ENCODE assay signal across 8 cellular contexts in the genomic region with DNA sequence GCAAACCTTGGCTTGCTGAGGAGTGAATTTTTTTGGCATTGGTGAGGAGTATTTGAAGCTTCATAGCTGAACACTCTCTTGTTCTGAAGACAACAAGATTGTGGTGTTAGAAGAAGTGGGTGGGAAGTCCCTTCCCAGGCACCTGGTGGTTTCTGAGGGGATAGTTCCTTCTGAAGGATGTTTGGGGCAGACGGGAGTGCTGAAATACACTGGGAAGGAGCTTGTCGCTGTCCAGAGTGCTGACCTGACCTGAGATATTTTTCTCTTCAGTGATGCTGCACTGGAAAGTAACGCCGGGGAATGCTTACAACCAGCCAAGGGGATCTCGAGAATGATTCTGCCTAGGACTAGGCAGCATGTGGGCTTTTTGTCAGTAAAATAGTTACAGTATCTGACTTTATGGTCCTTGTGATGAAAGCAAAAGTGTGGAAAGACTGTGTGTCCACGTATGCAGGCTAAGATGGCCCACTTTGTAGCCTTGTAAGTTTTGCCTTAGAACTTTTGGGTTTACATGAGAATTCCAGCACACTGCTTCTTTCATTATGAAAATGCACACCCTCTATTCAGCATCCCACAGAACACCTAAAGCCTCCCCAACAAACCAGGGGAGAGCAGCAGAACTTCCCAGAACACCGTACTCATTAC. TPM values are rescaled to one million over a fixed set of nuclear protein-coding genes. Genes with fewer than 3 reads are reported as not detected.
DNase-seq lines count a peak whose midpoint lies in the region; ATAC-seq, FAIRE-seq and TF ChIP-seq lines count a peak whose summit lies in the region.

No MANE protein-coding gene starts in this region.

- H3K4me2 ChIP-seq in endothelial cell of umbilical vein (ENCODE audit: insufficient read depth, low read length): no peak overlapping the region
- H3K4me2 ChIP-seq in neural progenitor cell: no peak overlapping the region

- BruUV-seq in endothelial cell of umbilical vein (replicated peaks; lab: Mats Ljungman, UMichigan): no TSS peak

- intact Hi-C loops in endothelial cell of umbilical vein (cut with micrococcal nuclease): no loop called here

- CTCF ChIA-PET in endothelial cell of umbilical vein (lab: Charles Lee): interaction anchor here (0.9 to 1.6 kb wide), 5 partner anchors 10 to 224 kb away, joined by 3 to 12 read pairs (median 3); no protein-coding TSS in a partner anchor

- H2AFZ ChIP-seq in endothelial cell of umbilical vein (ENCODE audit: low read depth, low read length) (no peak overlapping the region), neural progenitor cell (replicated peaks) (no peak overlapping the region)

- H3K4me3 Mint-ChIP-seq in neural progenitor cell: peak overlapping the region; percentile 14

- H3K27ac ChIP-seq in endothelial cell of umbilical vein (ENCODE audit: insufficient read depth, low read depth, low read length): no peak overlapping the region
- no peak overlapping the region for H3K27ac ChIP-seq in neural progenitor cell

- no peak overlapping the region for H3K9ac ChIP-seq in endothelial cell of umbilical vein (replicated peaks; ENCODE audit: extremely low read depth, insufficient read depth, low read length)
- H3K9ac ChIP-seq in neural progenitor cell: no peak overlapping the region

- H3K4me1 ChIP-seq in endothelial cell of umbilical vein (ENCODE audit: control insufficient read depth, extremely low read depth, insufficient read depth, low read length): no peaks in the 10 kb centered on the region
- H3K4me1 ChIP-seq in neural progenitor cell: peaks cover 11% of the 10 kb centered on the region

- DNase-seq in H7 (peak; percentile 82), endothelial cell of umbilical vein (ENCODE audit: low read depth, low spot score) (peak; percentile 37), neural progenitor cell (ENCODE audit: low spot score) (peak; percentile 90), putamen (ENCODE audit: low spot score) (no peak), SHP77 treated with DMSO at 0.1 percent for 48 hours (lab: John Stamatoyannopoulos, UW) (no peak), GDM1 (lab: John Stamatoyannopoulos, UW) (no peak)

- FAIRE-seq in endothelial cell of umbilical vein (lab: Jason Lieb, UNC): peak; percentile 69

- no peaks in the 10 kb centered on the region for H3K9me3 Mint-ChIP-seq in neural progenitor cell

- no peaks in the 10 kb centered on the region for H3K9me3 ChIP-seq in endothelial cell of umbilical vein (replicated peaks; ENCODE audit: control insufficient read depth, insufficient read depth, low read length)
- no peaks in the 10 kb centered on the region for H3K9me3 ChIP-seq in neural progenitor cell (ENCODE audit: low read depth)

- H3K27ac Mint-ChIP-seq in neural progenitor cell: no peak overlapping the region

- ATAC-seq in HG03521 (IDR thresholded peaks at IDR 0.05; ENCODE audit: unreplicated experiment): no peak

- H3K36me3 Mint-ChIP-seq in neural progenitor cell: no peaks in the 10 kb centered on the region

- H3K4me1 Mint-ChIP-seq in neural progenitor cell: peaks cover 19% of the 10 kb centered on the region

- H3K4me3 ChIP-seq in H7 (ENCODE audit: insufficient read depth, low read depth, low read length): no peak overlapping the region
- H3K4me3 ChIP-seq in endothelial cell of umbilical vein (replicated peaks in 1 of 3; ENCODE audit: insufficient read depth in 1 of 3, low read depth in 1 of 3, low read length in 3 of 3): no peak overlapping the region
- no peak overlapping the region for H3K4me3 ChIP-seq in neural progenitor cell

- peaks cover 2% of the 10 kb centered on the region for H3K27me3 Mint-ChIP-seq in neural progenitor cell (ENCODE audit: insufficient read depth, low read depth)

- POLR2A ChIA-PET in endothelial cell of umbilical vein (lab: Charles Lee): no interaction called here

- peaks cover 18% of the 10 kb centered on the region for H3F3A ChIP-seq in neural progenitor cell (ENCODE audit: low read depth)

- H3K27me3 ChIP-seq in H7 (ENCODE audit: control insufficient read depth, insufficient read depth, low read length) (no peaks in the 10 kb centered on the region), endothelial cell of umbilical vein (ENCODE audit: control insufficient read depth in 2 of 2, insufficient read depth in 2 of 2, low read length in 2 of 2) (peaks cover 0 to 3% of the 10 kb centered on the region in 2 experiments), neural progenitor cell (no peaks in the 10 kb centered on the region)

- no peaks in the 10 kb centered on the region for H3K9me1 ChIP-seq in endothelial cell of umbilical vein (replicated peaks; ENCODE audit: control insufficient read depth, extremely low read depth, insufficient read depth, low read length)

- H3K36me3 ChIP-seq in H7 (replicated peaks; ENCODE audit: control insufficient read depth, insufficient read depth, low read length) (no peaks in the 10 kb centered on the region), endothelial cell of umbilical vein (ENCODE audit: control insufficient read depth in 2 of 2, extremely low read depth in 1 of 2, insufficient read depth in 2 of 2, low read length in 2 of 2) (no peaks in the 10 kb centered on the region), neural progenitor cell (no peaks in the 10 kb centered on the region)

- H3K79me2 ChIP-seq in endothelial cell of umbilical vein (ENCODE audit: control insufficient read depth, insufficient read depth, low read length) (no peaks in the 10 kb centered on the region), neural progenitor cell (ENCODE audit: low read depth) (no peaks in the 10 kb centered on the region)

- no peak for TF ChIP-seq POLR2A in endothelial cell of umbilical vein (IDR thresholded peaks at IDR 0.05; ENCODE audit: low read depth, low read length)

- TF ChIP-seq CTCF in endothelial cell of umbilical vein (IDR thresholded peaks at IDR 0.05; ENCODE audit: extremely low read depth in 1 of 2, insufficient read depth in 1 of 2, low read depth in 1 of 2, low read length in 2 of 2) (no peak), neural progenitor cell (IDR thresholded peaks at IDR 0.05) (no peak)

- dilution Hi-C loops in endothelial cell of umbilical vein (cut with MboI; ENCODE audit: extremely low pct_ligation_motif_present, low sequenced_read_pairs): no loop called here

- H4K20me1 ChIP-seq in endothelial cell of umbilical vein (replicated peaks; ENCODE audit: control insufficient read depth, extremely low read depth, insufficient read depth, low read length) (no peaks in the 10 kb centered on the region), neural progenitor cell (ENCODE audit: low read depth) (peaks cover 41% of the 10 kb centered on the region)

TF ChIP-seq in PFSK-1, 5 proteins besides CTCF, POLR2A, EP300 and RAD21 (continues in another document):
- TF ChIP-seq POLR2AphosphoS5 (IDR thresholded peaks at IDR 0.05; ENCODE audit: low read depth, low read length): no peak

TF ChIP-seq in endothelial cell of umbilical vein, 7 proteins besides CTCF, POLR2A, EP300 and RAD21:
- TF ChIP-seq JUN (IDR thresholded peaks at IDR 0.05; ENCODE audit: borderline replicate concordance, insufficient read depth, insufficient read length, low read depth) (no peak), POLR2AphosphoS5 (IDR thresholded peaks at IDR 0.05; ENCODE audit: insufficient read depth, low read depth, low read length) (no peak)

RNA-seq across cellular contexts. Expression of a gene that starts 33.1 kb away (rescaled TPM):
- 22.4 and 23.6 TPM in 2 replicates for total RNA-seq in H7 (2014; rRNA removed; shearing (Covaris generic))
- 0.29 TPM for polyA plus RNA-seq in PFSK-1 (2012; ENCODE audit: insufficient read length, low read depth)
- total RNA-seq in endothelial cell of umbilical vein (not detected in 2 replicates), neural progenitor cell (ENCODE audit: low replicate concordance) (2.5 and 3.7 TPM in 2 replicates)
- polyA plus RNA-seq in endothelial cell of umbilical vein: not detected in 2 replicates
- polyA plus RNA-seq in endothelial cell of umbilical vein (2011; cell fraction: cytosol; rRNA removed): not detected in 2 replicates
- 0.05 TPM in 1 of 2 replicates, not detected in the other for polyA plus RNA-seq in endothelial cell of umbilical vein (2011; cell fraction: nucleus; rRNA removed)
- polyA plus RNA-seq in endothelial cell of umbilical vein (2012): not detected in 2 replicates
- polyA minus RNA-seq in endothelial cell of umbilical vein: not detected in 2 replicates
- not detected for polyA minus RNA-seq in endothelial cell of umbilical vein (2011; cell fraction: cytosol; rRNA and poly(A)+ RNA removed)
- not detected in 2 replicates for polyA minus RNA-seq in endothelial cell of umbilical vein (2011; cell fraction: nucleus; rRNA and poly(A)+ RNA removed)

Comparison
In these comparisons a context has a peak if more than half of its experiments do, and no peak if none do; other contexts are left out.
1. DNase-seq: peak in H7 (single experiment), endothelial cell of umbilical vein (single experiment) and neural progenitor cell (single experiment); none in putamen (single experiment), SHP77 treated with DMSO at 0.1 percent for 48 hours (single experiment) and GDM1 (single experiment).